Comparison of ENCODE assay signal across 10 cellular contexts in the genomic region with DNA sequence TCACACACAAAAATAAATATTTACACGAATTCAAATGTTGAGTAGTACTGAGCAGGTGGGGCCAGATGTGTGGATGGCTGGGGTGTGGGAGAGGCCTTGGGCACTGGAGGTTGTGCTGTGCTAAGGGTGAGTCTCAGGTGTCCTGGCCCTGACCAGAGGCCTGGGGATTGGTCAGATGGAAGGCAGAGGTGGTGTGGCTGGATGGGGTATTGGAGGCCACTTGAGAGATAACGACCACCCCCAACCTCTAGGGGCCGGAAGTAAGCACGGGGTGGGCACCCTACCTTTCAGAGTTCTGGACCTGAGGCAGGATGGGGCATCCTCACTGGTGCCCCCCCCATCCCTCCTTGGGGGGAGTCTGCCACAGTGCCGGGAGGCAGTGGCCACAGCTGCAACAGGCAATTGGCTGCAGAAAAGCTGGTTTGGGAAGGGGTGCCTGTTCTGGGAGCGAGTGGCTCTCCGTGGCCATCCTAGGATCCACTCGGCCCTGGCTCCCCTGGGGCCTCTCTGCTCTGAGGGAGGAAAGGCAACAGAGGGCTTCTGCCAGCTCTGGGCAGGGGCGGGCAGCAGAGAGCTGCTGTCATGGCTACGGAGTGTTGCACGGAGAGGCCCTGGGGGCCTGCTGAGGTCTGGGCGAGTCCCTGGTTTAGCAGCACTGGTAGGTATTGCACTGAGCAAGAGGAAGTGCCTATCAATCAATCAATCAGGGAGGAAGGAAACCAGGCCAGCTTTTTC.
DNase-seq lines count a peak whose midpoint lies in the region; ATAC-seq and TF ChIP-seq lines count a peak whose summit lies in the region.
"Had no signal": no experiment of that assay in that cellular context is flagged by ENCODE, and none has a peak within 500 bp of the region (broad histone marks: within the 10 kb centered on the region; RNA-seq: fewer than 3 reads in every experiment).

No MANE protein-coding gene starts in this region.

- no peaks in the 10 kb centered on the region for H3K27me3 Mint-ChIP-seq in T-helper 1 cell treated with Interleukin-12 subunit alpha and Interleukin-12 subunit beta and Interleukin-4 antibody, amounts not matched to agents 30 μg/mL and 1 μg/mL, for 36 hours (ENCODE audit: low read depth)
- peaks cover 20% of the 10 kb centered on the region for H3K27me3 Mint-ChIP-seq in glutamatergic neuron (ENCODE audit: unreplicated experiment)
- no peaks in the 10 kb centered on the region for H3K27me3 Mint-ChIP-seq in stimulated activated memory B cell treated with anti-CD40 and anti-IgM and Interleukin-4, amounts not matched to agents 10 μg/mL and 1 μg/mL and 100 μg/mL, for 72 hours

- H3K79me2 ChIP-seq in SK-N-SH (ENCODE audit: insufficient read depth), result peaks cover 2% of the 10 kb centered on the region; the same call in 1 of the 2 replicates

- H3K4me1 ChIP-seq in SK-N-SH (ENCODE audit: control insufficient read depth in 1 of 2, insufficient read depth in 2 of 2, low read depth in 1 of 2, low read length in 1 of 2) (peaks cover 0 to 69% of the 10 kb centered on the region in 2 experiments; a peak in 3 of 4 replicates), spleen (peaks cover 17 to 78% (median 47%) of the 10 kb centered on the region in 6 donors)

- POLR2A ChIA-PET in SK-N-SH (lab: Yijun Ruan, JAX), result interaction anchor here (0.9 to 1.7 kb wide), 3 partner anchors 38 to 88 kb away, joined by 3 to 6 read pairs (median 5); a partner anchor contains a TSS

- peak in 1 of 2 experiments; percentile 67; a peak in 1 of 4 replicates for TF ChIP-seq EP300 in SK-N-SH (IDR thresholded peaks at IDR 0.05; ENCODE audit: borderline replicate concordance in 1 of 2, low read depth in 1 of 2, low read length in 1 of 2)

- WGBS in SK-N-SH (ENCODE audit: low lambda C conversion rate), result 54% methylated on average over 3 of the region's 12 CpGs
- 38 to 56% (median 48%) methylated on average over 8 to 12 of the region's 12 CpGs for WGBS in spleen, 5 donors

- no peak for TF ChIP-seq POLR2A in spleen (IDR thresholded peaks at IDR 0.05)

- H3F3A ChIP-seq in SK-N-SH (replicated peaks; ENCODE audit: insufficient read depth), result peaks cover 7% of the 10 kb centered on the region

- peaks cover 16% of the 10 kb centered on the region; the same call in 1 of the 2 replicates for H4K20me1 ChIP-seq in SK-N-SH (ENCODE audit: insufficient read depth)

- peak overlapping the region; percentile 51 for H3K27ac Mint-ChIP-seq in T-helper 1 cell treated with Interleukin-12 subunit alpha and Interleukin-12 subunit beta and Interleukin-4 antibody, amounts not matched to agents 30 μg/mL and 1 μg/mL, for 36 hours
- H3K27ac Mint-ChIP-seq in glutamatergic neuron (ENCODE audit: unreplicated experiment), result peak overlapping the region; percentile 59
- H3K27ac Mint-ChIP-seq in stimulated activated memory B cell treated with anti-CD40 and anti-IgM and Interleukin-4, amounts not matched to agents 10 μg/mL and 1 μg/mL and 100 μg/mL, for 72 hours, result peak overlapping the region; percentile 48

- no peak overlapping the region for H3K4me3 Mint-ChIP-seq in T-helper 1 cell treated with Interleukin-12 subunit alpha and Interleukin-12 subunit beta and Interleukin-4 antibody, amounts not matched to agents 30 μg/mL and 1 μg/mL, for 36 hours
- peak overlapping the region; percentile 72 for H3K4me3 Mint-ChIP-seq in glutamatergic neuron (ENCODE audit: unreplicated experiment)
- no peak overlapping the region for H3K4me3 Mint-ChIP-seq in stimulated activated memory B cell treated with anti-CD40 and anti-IgM and Interleukin-4, amounts not matched to agents 10 μg/mL and 1 μg/mL and 100 μg/mL, for 72 hours

- H3K4me2 ChIP-seq in SK-N-SH, result no peak overlapping the region

- CTCF ChIA-PET in SK-N-SH (lab: Yijun Ruan, JAX), result interaction anchor here (0.7 to 5.4 kb wide), 7 partner anchors 9 to 372 kb away, joined by 3 to 37 read pairs (median 5); no protein-coding TSS in a partner anchor

- H3K9me3 Mint-ChIP-seq in T-helper 1 cell treated with Interleukin-12 subunit alpha and Interleukin-12 subunit beta and Interleukin-4 antibody, amounts not matched to agents 30 μg/mL and 1 μg/mL, for 36 hours, result no peaks in the 10 kb centered on the region
- H3K9me3 Mint-ChIP-seq in glutamatergic neuron (ENCODE audit: unreplicated experiment), result peaks cover 14% of the 10 kb centered on the region
- H3K9me3 Mint-ChIP-seq in stimulated activated memory B cell treated with anti-CD40 and anti-IgM and Interleukin-4, amounts not matched to agents 10 μg/mL and 1 μg/mL and 100 μg/mL, for 72 hours, result no peaks in the 10 kb centered on the region

- H3K36me3 Mint-ChIP-seq in T-helper 1 cell treated with Interleukin-12 subunit alpha and Interleukin-12 subunit beta and Interleukin-4 antibody, amounts not matched to agents 30 μg/mL and 1 μg/mL, for 36 hours (ENCODE audit: low read depth), result peaks cover 23% of the 10 kb centered on the region
- peaks cover 8% of the 10 kb centered on the region for H3K36me3 Mint-ChIP-seq in glutamatergic neuron (ENCODE audit: unreplicated experiment)
- H3K36me3 Mint-ChIP-seq in stimulated activated memory B cell treated with anti-CD40 and anti-IgM and Interleukin-4, amounts not matched to agents 10 μg/mL and 1 μg/mL and 100 μg/mL, for 72 hours, result peaks cover 20% of the 10 kb centered on the region

- peak; percentile 46 for TF ChIP-seq RAD21 in SK-N-SH (IDR thresholded peaks at IDR 0.05; ENCODE audit: low read length)

- peak overlapping the region in 1 of 2 experiments; percentile 98; a peak in 2 of 4 replicates for H3K27ac ChIP-seq in SK-N-SH (ENCODE audit: low read depth in 2 of 2, low read length in 1 of 2)
- peak overlapping the region in 4 of 8 donors; percentile 1 to 55 (median 33) for H3K27ac ChIP-seq in spleen
- H3K27ac ChIP-seq: C4-2B, thoracic aorta had no signal

- H3K4me3 ChIP-seq in SK-N-SH (ENCODE audit: low read depth in 2 of 2, low read length in 1 of 2), result no peak overlapping the region; a peak in 1 of 4 replicates
- no peak overlapping the region for H3K4me3 ChIP-seq in spleen
- H3K4me3 ChIP-seq: thoracic aorta had no signal

- no peaks in the 10 kb centered on the region for H3K9me2 ChIP-seq in SK-N-SH

- H3K9me3 ChIP-seq in SK-N-SH, result no peaks in the 10 kb centered on the region
- no peaks in the 10 kb centered on the region for H3K9me3 ChIP-seq in spleen
- H3K9me3 ChIP-seq: thoracic aorta had no signal

- H3K4me1 Mint-ChIP-seq in T-helper 1 cell treated with Interleukin-12 subunit alpha and Interleukin-12 subunit beta and Interleukin-4 antibody, amounts not matched to agents 30 μg/mL and 1 μg/mL, for 36 hours (ENCODE audit: low read depth), result peaks cover 12% of the 10 kb centered on the region
- H3K4me1 Mint-ChIP-seq in glutamatergic neuron (ENCODE audit: low read depth, unreplicated experiment), result peaks cover 46% of the 10 kb centered on the region
- peaks cover 56% of the 10 kb centered on the region for H3K4me1 Mint-ChIP-seq in stimulated activated memory B cell treated with anti-CD40 and anti-IgM and Interleukin-4, amounts not matched to agents 10 μg/mL and 1 μg/mL and 100 μg/mL, for 72 hours

- ATAC-seq in stimulated activated memory B cell treated with anti-CD40 and anti-IgM and Interleukin-4, amounts not matched to agents 10 μg/mL and 1 μg/mL and 100 μg/mL, for 72 hours, result peak; percentile 6
- ATAC-seq in GM19463 (IDR thresholded peaks at IDR 0.05; ENCODE audit: unreplicated experiment), result no peak
- no peak for ATAC-seq in GM18517 (IDR thresholded peaks at IDR 0.05; ENCODE audit: unreplicated experiment)

- DNase-seq in T-helper 1 cell (no peak), SK-N-SH (peak; percentile 87), glutamatergic neuron (peak; percentile 87), spleen (no peak)

- H3K27me3 ChIP-seq in SK-N-SH (ENCODE audit: insufficient read depth) (no peaks in the 10 kb centered on the region), spleen (replicated peaks in 1 of 7) (no peaks in the 10 kb centered on the region)

- TF ChIP-seq CTCF in SK-N-SH (IDR thresholded peaks at IDR 0.05) (no peak), glutamatergic neuron (IDR thresholded peaks at IDR 0.05; ENCODE audit: partially characterized antibody, unreplicated experiment) (peak; percentile 3), spleen (IDR thresholded peaks at IDR 0.05 in 8 of 11, conservative IDR thresholded peaks at IDR 0.05 in 3 of 11) (no peak)

- intact Hi-C loops in spleen (cut with DNase I; ENCODE audit: low total_unique reads), result no loop called here

- peaks cover 33 to 72% of the 10 kb centered on the region in 2 experiments for H3K36me3 ChIP-seq in SK-N-SH (replicated peaks in 1 of 2; ENCODE audit: control insufficient read depth in 1 of 2, insufficient read depth in 2 of 2, low read length in 1 of 2)
- peaks cover 0 to 96% (median 39%) of the 10 kb centered on the region in 6 donors for H3K36me3 ChIP-seq in spleen
- H3K36me3 ChIP-seq: thoracic aorta had no signal

- H3K9ac ChIP-seq in SK-N-SH, result no peak overlapping the region

- no peak overlapping the region for H2AFZ ChIP-seq in SK-N-SH (ENCODE audit: low read depth)

TF ChIP-seq in SK-N-SH, 30 proteins besides CTCF, POLR2A, EP300 and RAD21:
- TF ChIP-seq, protein P1, sequence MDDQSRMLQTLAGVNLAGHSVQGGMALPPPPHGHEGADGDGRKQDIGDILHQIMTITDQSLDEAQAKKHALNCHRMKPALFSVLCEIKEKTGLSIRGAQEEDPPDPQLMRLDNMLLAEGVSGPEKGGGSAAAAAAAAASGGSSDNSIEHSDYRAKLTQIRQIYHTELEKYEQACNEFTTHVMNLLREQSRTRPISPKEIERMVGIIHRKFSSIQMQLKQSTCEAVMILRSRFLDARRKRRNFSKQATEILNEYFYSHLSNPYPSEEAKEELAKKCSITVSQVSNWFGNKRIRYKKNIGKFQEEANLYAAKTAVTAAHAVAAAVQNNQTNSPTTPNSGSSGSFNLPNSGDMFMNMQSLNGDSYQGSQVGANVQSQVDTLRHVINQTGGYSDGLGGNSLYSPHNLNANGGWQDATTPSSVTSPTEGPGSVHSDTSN (IDR thresholded peaks at IDR 0.05), result 0 out of 2 replicates have a peak, but pooled peaks have one; percentile 13
- TF ChIP-seq MXI1 (IDR thresholded peaks at IDR 0.05; ENCODE audit: low read depth, low read length), result peak; percentile 75
- no peak for TF ChIP-seq ELF1 (IDR thresholded peaks at IDR 0.05)
- peak; percentile 39 for TF ChIP-seq RCOR1 (IDR thresholded peaks at IDR 0.05; ENCODE audit: low read length)
- peak; percentile 46 for TF ChIP-seq CHD2 (IDR thresholded peaks at IDR 0.05; ENCODE audit: low read length, partially characterized antibody)
- peak; percentile 58; the same call in 1 of the 2 replicates for TF ChIP-seq FOXJ3 (CRISPR knock-in tag; IDR thresholded peaks at IDR 0.05)
- TF ChIP-seq SIN3A (IDR thresholded peaks at IDR 0.05; ENCODE audit: borderline replicate concordance, low read depth, low read length), result no peak
- TF ChIP-seq GATA2 (CRISPR knock-in tag; IDR thresholded peaks at IDR 0.05), result peak; percentile 72

Comparison
In these comparisons a context has a peak if more than half of its experiments do, and no peak if none do; other contexts are left out.
1. DNase-seq: peak in SK-N-SH (single experiment) and glutamatergic neuron (single experiment); none in T-helper 1 cell (0 of 5) and spleen (single experiment).
2. Peak in every context shown above with its lines, with median percentiles within 50 percentile points of each other: H3K27ac Mint-ChIP-seq.